ENCODE assay signal across 8 cellular contexts in the genomic region with DNA sequence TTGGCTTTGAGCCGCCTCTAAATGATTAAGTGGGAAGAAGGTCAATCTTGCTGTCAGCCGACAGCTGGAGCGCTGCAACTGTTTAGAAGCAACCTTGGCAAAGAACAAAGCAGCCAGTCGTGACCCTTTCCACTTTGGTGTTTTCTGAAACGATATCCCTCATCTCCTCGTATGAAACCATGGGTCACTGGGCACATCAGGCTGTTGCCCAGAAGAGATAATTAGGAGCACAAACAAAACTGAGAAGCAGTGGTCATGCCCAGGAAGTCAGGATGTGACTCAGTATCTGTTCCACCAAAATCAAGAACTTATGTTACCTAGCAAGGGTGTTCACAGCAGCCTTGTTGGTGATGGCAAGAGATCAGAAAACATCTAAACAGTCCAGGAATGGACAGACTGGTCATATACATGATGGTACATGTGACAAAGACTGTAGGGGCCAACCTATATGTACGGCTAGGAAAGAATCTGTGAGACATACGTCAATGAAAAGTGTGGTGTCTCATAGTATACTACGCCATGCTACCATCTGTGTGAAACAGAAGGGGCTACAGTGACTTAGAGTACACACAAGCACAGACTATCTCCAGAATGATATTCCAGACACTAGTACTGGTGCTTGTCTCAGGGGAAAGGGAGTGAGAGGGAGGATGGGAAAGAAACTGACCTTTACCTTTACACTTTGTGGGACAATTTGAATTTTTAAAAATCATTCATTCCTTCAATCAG. TPM values are rescaled to one million over a fixed set of nuclear protein-coding genes. Genes with fewer than 3 reads are reported as not detected.
DNase-seq lines count a peak whose midpoint lies in the region; ATAC-seq lines count a peak whose summit lies in the region.

No MANE protein-coding gene starts in this region.

- H3K9ac ChIP-seq in mucosa of rectum (ENCODE audit: low read depth in 1 of 2, low read length in 2 of 2) = no peak overlapping the region

- H2AFZ ChIP-seq in ACC112 (ENCODE audit: low read length, unreplicated experiment) = peak overlapping the region; percentile 16

- H3K27ac ChIP-seq in ACC112 (ENCODE audit: low read depth, low read length) = peak overlapping the region; percentile 88
- H3K27ac ChIP-seq in caudate nucleus (ENCODE audit: low read depth, low read length) = peak overlapping the region; percentile 24
- H3K27ac ChIP-seq in mucosa of rectum (ENCODE audit: low read depth in 2 of 2, low read length in 2 of 2) = peak overlapping the region; percentile 83
- no peak overlapping the region for H3K27ac ChIP-seq in SJCRH30

- H3K4me3 ChIP-seq in ACC112 (ENCODE audit: low read depth, low read length) (peak overlapping the region; percentile 45), mucosa of rectum (ENCODE audit: low read length in 2 of 2) (no peak overlapping the region), SJCRH30 (no peak overlapping the region)

- H3K4me1 ChIP-seq in ACC112 (ENCODE audit: control insufficient read depth, insufficient read depth, low read length, unreplicated experiment) (peaks cover 42% of the 10 kb centered on the region), mucosa of rectum (ENCODE audit: control insufficient read depth in 2 of 2, insufficient read depth in 2 of 2, low read length in 2 of 2) (peaks cover 26 to 34% of the 10 kb centered on the region in 2 donors), SJCRH30 (peaks cover 19% of the 10 kb centered on the region)

- H3K27me3 ChIP-seq in ACC112 (ENCODE audit: insufficient read depth, low read length) (no peaks in the 10 kb centered on the region), mucosa of rectum (ENCODE audit: control insufficient read depth in 2 of 2, insufficient read depth in 2 of 2, low read length in 2 of 2) (no peaks in the 10 kb centered on the region), SJCRH30 (no peaks in the 10 kb centered on the region)

- H3K9me3 ChIP-seq in mucosa of rectum (ENCODE audit: control insufficient read depth in 2 of 2, low read length in 2 of 2) = no peaks in the 10 kb centered on the region
- no peaks in the 10 kb centered on the region for H3K9me3 ChIP-seq in SJCRH30 (replicated peaks)

- H3K79me2 ChIP-seq in ACC112 (ENCODE audit: control insufficient read depth, insufficient read depth, low read length, unreplicated experiment) = no peaks in the 10 kb centered on the region

- no peak for ATAC-seq in HG02973 (IDR thresholded peaks at IDR 0.05; ENCODE audit: unreplicated experiment)

- H3K36me3 ChIP-seq in ACC112 (ENCODE audit: insufficient read depth, low read length) (peaks cover 10% of the 10 kb centered on the region), mucosa of rectum (ENCODE audit: control insufficient read depth in 2 of 2, insufficient read depth in 2 of 2, low read length in 2 of 2) (peaks cover 28 to 35% of the 10 kb centered on the region in 2 donors), SJCRH30 (no peaks in the 10 kb centered on the region)

- DNase-seq in NCI-H2196 (lab: John Stamatoyannopoulos, UW; ENCODE audit: unreplicated experiment) (peak; percentile 43), caudate nucleus (lab: John Stamatoyannopoulos, UW) (no peak), SJCRH30 (no peak), Kasumi-1 (lab: John Stamatoyannopoulos, UW) (no peak)
- no peak for DNase-seq in activated effector memory CD4-positive, alpha-beta T cell treated with Interleukin-2 at 50 U/mL for 16 hours

RNA-seq across cellular contexts. Expression of gene STN1, which starts 22.4 kb away (rescaled TPM):
- 10.3 and 11.6 TPM in 2 replicates for total RNA-seq in SJCRH30 (2014; rRNA removed; shearing (Covaris generic))

RNA-seq across cellular contexts. Expression of gene SH3PXD2A, which starts 40.2 kb away (rescaled TPM):
- 5.4 and 5.5 TPM in 2 replicates for total RNA-seq in SJCRH30 (2014; rRNA removed; shearing (Covaris generic))
